Comparison of ENCODE assay signal across 8 cellular contexts in the genomic region with DNA sequence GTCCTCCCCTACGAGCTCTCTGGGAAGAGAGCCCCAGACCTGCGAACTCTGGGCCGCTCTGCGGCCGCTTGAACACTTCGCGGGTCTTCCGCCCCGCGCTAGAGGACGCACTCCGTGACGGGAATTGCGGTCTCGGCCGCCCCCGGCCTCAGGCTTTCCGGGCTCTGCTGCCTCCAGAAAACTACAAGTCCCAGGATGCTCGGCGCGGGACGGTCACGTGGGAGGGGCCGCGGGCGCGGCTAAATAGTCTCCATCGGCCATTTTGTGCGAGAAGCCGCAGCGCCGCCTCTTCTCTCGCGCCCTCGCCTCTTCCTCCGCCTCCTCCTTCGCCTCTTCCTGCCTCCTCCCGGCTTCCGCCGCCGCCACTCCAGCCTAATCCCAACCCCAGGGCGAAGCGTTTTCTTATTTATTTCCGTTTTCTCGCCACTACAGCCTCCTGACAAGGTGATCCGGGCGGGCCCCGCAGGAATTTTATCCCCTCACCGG. TPM values are rescaled to one million over a fixed set of nuclear protein-coding genes. Genes with fewer than 3 reads are reported as not detected.
A peak's percentile ranks its signal among the peaks of the same experiment; 100 is the strongest.
DNase-seq lines count a peak whose midpoint lies in the region; ATAC-seq and TF ChIP-seq lines count a peak whose summit lies in the region.

A gene (plus strand): TSS at position 269 of the 486 bp plus-strand sequence. CDS start 235 bp downstream, outside the sequence.

- ATAC-seq in GM19351 (IDR thresholded peaks at IDR 0.05; ENCODE audit: unreplicated experiment) (peak; percentile 85), HG03558 (IDR thresholded peaks at IDR 0.05; ENCODE audit: extremely low read depth, unreplicated experiment) (peak; percentile 86)

- peak; percentile 97 for DNase-seq in CD14-positive monocyte (ENCODE audit: low spot score)
- peak; percentile 81 for DNase-seq in NCI-H748 treated with DMSO at 0.1 percent for 48 hours (lab: John Stamatoyannopoulos, UW)
- DNase-seq in activated CD4-positive, alpha-beta T cell treated with anti-CD3 and anti-CD28 coated beads, Interleukin-2, amount 50 U/mL, for 4 hours = peak; percentile 98 to 99
- DNase-seq in dermis microvascular lymphatic vessel endothelial cell (ENCODE audit: low read depth in 2 of 2) = peak; percentile 92 to 97
- peak; percentile 96 to 97 for DNase-seq in stimulated activated CD4-positive, alpha-beta T cell treated with anti-CD3 and anti-CD28 coated beads, Interleukin-4, amount 100 ng/mL, for 48 hours (ENCODE audit: low read depth in 2 of 2)

- peak; percentile 66 to 69 for TF ChIP-seq RAD21 in liver (IDR thresholded peaks at IDR 0.05)

- peaks cover 0 to 23% (median 12%) of the 10 kb centered on the region in 4 donors for H3K4me1 ChIP-seq in liver (ENCODE audit: control insufficient read depth in 4 of 4, insufficient read depth in 4 of 4, low read length in 3 of 4)

- H3K36me3 ChIP-seq in liver (ENCODE audit: control insufficient read depth in 4 of 4, insufficient read depth in 3 of 4, low read depth in 1 of 4, low read length in 3 of 4) = peaks cover 0 to 16% (median 14%) of the 10 kb centered on the region in 4 donors

- intact Hi-C loops in CD14-positive monocyte (cut with micrococcal nuclease) = loop anchor here in 1 of 2 donors (5.0 kb wide), 1 partner anchor 143 kb away; no protein-coding TSS in a partner anchor

- H3K4me3 Mint-ChIP-seq in CD14-positive monocyte = peak within 1 kb of the TSS; percentile 98 to 99

- peak within 1 kb of the TSS; percentile 91 to 97 for H3K27ac ChIP-seq in liver (ENCODE audit: low read depth in 1 of 2, low read length in 2 of 2)

- H3K36me3 Mint-ChIP-seq in CD14-positive monocyte = peaks cover 28 to 29% of the 10 kb centered on the region in 2 donors

- TF ChIP-seq CTCF in CD14-positive monocyte (IDR thresholded peaks at IDR 0.05) (peak; percentile 94), liver (IDR thresholded peaks at IDR 0.05; ENCODE audit: low read depth, low read length, missing input control) (peak; percentile 86)

- peak within 1 kb of the TSS; percentile 69 to 90 (median 87) for H3K4me3 ChIP-seq in liver (ENCODE audit: low read depth in 1 of 3, low read length in 3 of 3)

- H3K27me3 Mint-ChIP-seq in CD14-positive monocyte (ENCODE audit: low read depth in 3 of 3) = no peaks in the 10 kb centered on the region

- H3K27me3 ChIP-seq in liver (ENCODE audit: control insufficient read depth in 4 of 4, insufficient read depth in 4 of 4, low read length in 3 of 4) = no peaks in the 10 kb centered on the region

- no peaks in the 10 kb centered on the region for H3K9me3 ChIP-seq in liver (ENCODE audit: control insufficient read depth in 4 of 4, low read length in 3 of 4)

- peak within 1 kb of the TSS; percentile 97 to 100 (median 99) for H3K27ac Mint-ChIP-seq in CD14-positive monocyte

- WGBS in liver = under 1% methylated on average over 49 of the region's 49 CpGs

- peak within 1 kb of the TSS; percentile 86 to 89 for H3K9ac ChIP-seq in liver (ENCODE audit: low read depth in 1 of 2, low read length in 2 of 2)

- H3K9me3 Mint-ChIP-seq in CD14-positive monocyte = no peaks in the 10 kb centered on the region

- peaks cover 36% of the 10 kb centered on the region for H3K4me1 Mint-ChIP-seq in CD14-positive monocyte

TF ChIP-seq in liver, 16 proteins besides CTCF, POLR2A, EP300 and RAD21:
- TF ChIP-seq FOXA1 (IDR thresholded peaks at IDR 0.05) (peak; percentile 35), TAF1 (conservative IDR thresholded peaks at IDR 0.05) (peak; percentile 87), HNF4G (IDR thresholded peaks at IDR 0.05) (no peak), EGR1 (IDR thresholded peaks at IDR 0.05; ENCODE audit: low read depth in 2 of 2) (peak; percentile 89 to 96), YY1 (IDR thresholded peaks at IDR 0.05) (peak; percentile 99), GABPA (IDR thresholded peaks at IDR 0.05 in 1 of 2, conservative IDR thresholded peaks at IDR 0.05 in 1 of 2) (peak; percentile 49 to 84), SP1 (IDR thresholded peaks at IDR 0.05) (peak; percentile 71), JUND (IDR thresholded peaks at IDR 0.05) (no peak), RXRA (IDR thresholded peaks at IDR 0.05) (no peak), HNF4A (conservative IDR thresholded peaks at IDR 0.05) (peak; percentile 2 to 25), NR2F2 (IDR thresholded peaks at IDR 0.05) (no peak), FOXA2 (IDR thresholded peaks at IDR 0.05) (peak; percentile 33)
- TF ChIP-seq, protein P1, sequence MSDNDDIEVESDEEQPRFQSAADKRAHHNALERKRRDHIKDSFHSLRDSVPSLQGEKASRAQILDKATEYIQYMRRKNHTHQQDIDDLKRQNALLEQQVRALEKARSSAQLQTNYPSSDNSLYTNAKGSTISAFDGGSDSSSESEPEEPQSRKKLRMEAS (IDR thresholded peaks at IDR 0.05) = peak; percentile 27
- TF ChIP-seq, protein P2, sequence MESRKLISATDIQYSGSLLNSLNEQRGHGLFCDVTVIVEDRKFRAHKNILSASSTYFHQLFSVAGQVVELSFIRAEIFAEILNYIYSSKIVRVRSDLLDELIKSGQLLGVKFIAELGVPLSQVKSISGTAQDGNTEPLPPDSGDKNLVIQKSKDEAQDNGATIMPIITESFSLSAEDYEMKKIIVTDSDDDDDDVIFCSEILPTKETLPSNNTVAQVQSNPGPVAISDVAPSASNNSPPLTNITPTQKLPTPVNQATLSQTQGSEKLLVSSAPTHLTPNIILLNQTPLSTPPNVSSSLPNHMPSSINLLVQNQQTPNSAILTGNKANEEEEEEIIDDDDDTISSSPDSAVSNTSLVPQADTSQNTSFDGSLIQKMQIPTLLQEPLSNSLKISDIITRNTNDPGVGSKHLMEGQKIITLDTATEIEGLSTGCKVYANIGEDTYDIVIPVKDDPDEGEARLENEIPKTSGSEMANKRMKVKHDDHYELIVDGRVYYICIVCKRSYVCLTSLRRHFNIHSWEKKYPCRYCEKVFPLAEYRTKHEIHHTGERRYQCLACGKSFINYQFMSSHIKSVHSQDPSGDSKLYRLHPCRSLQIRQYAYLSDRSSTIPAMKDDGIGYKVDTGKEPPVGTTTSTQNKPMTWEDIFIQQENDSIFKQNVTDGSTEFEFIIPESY (IDR thresholded peaks at IDR 0.05) = peak; percentile 90
- TF ChIP-seq, protein P3, sequence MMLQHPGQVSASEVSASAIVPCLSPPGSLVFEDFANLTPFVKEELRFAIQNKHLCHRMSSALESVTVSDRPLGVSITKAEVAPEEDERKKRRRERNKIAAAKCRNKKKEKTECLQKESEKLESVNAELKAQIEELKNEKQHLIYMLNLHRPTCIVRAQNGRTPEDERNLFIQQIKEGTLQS (IDR thresholded peaks at IDR 0.05) = peak; percentile 49
- TF ChIP-seq, protein P4, sequence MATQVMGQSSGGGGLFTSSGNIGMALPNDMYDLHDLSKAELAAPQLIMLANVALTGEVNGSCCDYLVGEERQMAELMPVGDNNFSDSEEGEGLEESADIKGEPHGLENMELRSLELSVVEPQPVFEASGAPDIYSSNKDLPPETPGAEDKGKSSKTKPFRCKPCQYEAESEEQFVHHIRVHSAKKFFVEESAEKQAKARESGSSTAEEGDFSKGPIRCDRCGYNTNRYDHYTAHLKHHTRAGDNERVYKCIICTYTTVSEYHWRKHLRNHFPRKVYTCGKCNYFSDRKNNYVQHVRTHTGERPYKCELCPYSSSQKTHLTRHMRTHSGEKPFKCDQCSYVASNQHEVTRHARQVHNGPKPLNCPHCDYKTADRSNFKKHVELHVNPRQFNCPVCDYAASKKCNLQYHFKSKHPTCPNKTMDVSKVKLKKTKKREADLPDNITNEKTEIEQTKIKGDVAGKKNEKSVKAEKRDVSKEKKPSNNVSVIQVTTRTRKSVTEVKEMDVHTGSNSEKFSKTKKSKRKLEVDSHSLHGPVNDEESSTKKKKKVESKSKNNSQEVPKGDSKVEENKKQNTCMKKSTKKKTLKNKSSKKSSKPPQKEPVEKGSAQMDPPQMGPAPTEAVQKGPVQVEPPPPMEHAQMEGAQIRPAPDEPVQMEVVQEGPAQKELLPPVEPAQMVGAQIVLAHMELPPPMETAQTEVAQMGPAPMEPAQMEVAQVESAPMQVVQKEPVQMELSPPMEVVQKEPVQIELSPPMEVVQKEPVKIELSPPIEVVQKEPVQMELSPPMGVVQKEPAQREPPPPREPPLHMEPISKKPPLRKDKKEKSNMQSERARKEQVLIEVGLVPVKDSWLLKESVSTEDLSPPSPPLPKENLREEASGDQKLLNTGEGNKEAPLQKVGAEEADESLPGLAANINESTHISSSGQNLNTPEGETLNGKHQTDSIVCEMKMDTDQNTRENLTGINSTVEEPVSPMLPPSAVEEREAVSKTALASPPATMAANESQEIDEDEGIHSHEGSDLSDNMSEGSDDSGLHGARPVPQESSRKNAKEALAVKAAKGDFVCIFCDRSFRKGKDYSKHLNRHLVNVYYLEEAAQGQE (IDR thresholded peaks at IDR 0.05) = peak; percentile 73

RNA-seq across cellular contexts. Expression of the gene that starts here (rescaled TPM):
- polyA plus RNA-seq in CD14-positive monocyte (10 to 100 TPM; 51.8 to 70.8 TPM), liver (10 to 100 TPM; 33.4 to 33.8 TPM)
- total RNA-seq in dermis microvascular lymphatic vessel endothelial cell (11.9 and 13.4 TPM in 2 replicates), liver (10 to 100 TPM; 10.9 to 22.2 TPM)

Comparison
In these comparisons a context has a peak if more than half of its experiments do, and no peak if none do; other contexts are left out.
1. Peak in every context shown above with its lines: DNase-seq, ATAC-seq, H3K4me3 ChIP-seq and H3K27ac ChIP-seq.